10 cellular contexts compared by ENCODE assay signal in genomic region chr4:139814285-139815015, GRCh38.
DNase-seq lines count a peak whose midpoint lies in the region; TF ChIP-seq lines count a peak whose summit lies in the region.
"Had no signal": no experiment of that assay in that cellular context is flagged by ENCODE, and none has a peak within 500 bp of the region (broad histone marks: within the 10 kb centered on the region; RNA-seq: fewer than 3 reads in every experiment).

No MANE protein-coding gene starts in this region.

- no peaks in the 10 kb centered on the region for H3K27me3 ChIP-seq in esophagus (ENCODE audit: control insufficient read depth in 1 of 2, insufficient read depth in 2 of 2, low read length in 2 of 2)

- H3K27me3 Mint-ChIP-seq in CD14-positive monocyte (ENCODE audit: low read depth in 3 of 3) (no peaks in the 10 kb centered on the region), nephron (ENCODE audit: low read depth) (no peaks in the 10 kb centered on the region)
- H3K27me3 Mint-ChIP-seq: stimulated activated naive B cell treated with anti-CD40 and anti-IgM and Interleukin-4, amounts not matched to agents 10 μg/mL and 1 μg/mL and 100 μg/mL, for 72 hours had no signal

- peaks cover 69% of the 10 kb centered on the region for H3K4me1 Mint-ChIP-seq in CD14-positive monocyte
- H3K4me1 Mint-ChIP-seq in nephron, result peaks cover 61% of the 10 kb centered on the region

- peaks cover under 1 to 10% of the 10 kb centered on the region in 2 donors for H3K4me1 ChIP-seq in esophagus (ENCODE audit: control insufficient read depth in 2 of 2, insufficient read depth in 2 of 2, low read length in 1 of 2)

- no peak for DNase-seq in CD14-positive monocyte (ENCODE audit: low spot score)
- peak; percentile 43 for DNase-seq in NCI-H2227 (lab: John Stamatoyannopoulos, UW; ENCODE audit: unreplicated experiment)
- DNase-seq in NCI-H2107 (lab: John Stamatoyannopoulos, UW), result no peak
- no peak for DNase-seq in NCI-H524 treated with DMSO at 0.1 percent for 48 hours (lab: John Stamatoyannopoulos, UW)
- no peak for DNase-seq in HPDE6-E6E7 (ENCODE audit: extremely low spot score)
- DNase-seq in MV-4-11 (lab: John Stamatoyannopoulos, UW), result no peak
- DNase-seq: PC-9; stimulated activated naive B cell treated with anti-CD40 and anti-IgM and Interleukin-4, amounts not matched to agents 10 μg/mL and 1 μg/mL and 100 μg/mL, for 72 hours had no signal

- WGBS in esophagus, 2 donors, result 37 to 39% methylated on average over 9 of the region's 9 CpGs

- H3K4me3 ChIP-seq in esophagus (ENCODE audit: low read depth in 1 of 2, low read length in 2 of 2), result no peak overlapping the region
- H3K4me3 ChIP-seq: PC-9 had no signal

- intact Hi-C loops in CD14-positive monocyte (cut with micrococcal nuclease), result loop anchor here in 1 of 2 donors (5.0 kb wide), 3 partner anchors 58 to 438 kb away; no protein-coding TSS in a partner anchor

- peaks cover 4 to 5% of the 10 kb centered on the region in 2 donors for H3K36me3 Mint-ChIP-seq in CD14-positive monocyte
- peaks cover 10% of the 10 kb centered on the region for H3K36me3 Mint-ChIP-seq in nephron (ENCODE audit: low read depth)

- H3K9me3 Mint-ChIP-seq in CD14-positive monocyte (peaks cover 0 to 6% (median 2%) of the 10 kb centered on the region in 7 donors), nephron (peaks cover 3% of the 10 kb centered on the region)

- no peak for TF ChIP-seq CTCF in CD14-positive monocyte (IDR thresholded peaks at IDR 0.05)
- no peak for TF ChIP-seq CTCF in nephron (IDR thresholded peaks at IDR 0.05; ENCODE audit: unreplicated experiment in 3 of 3)

- no peaks in the 10 kb centered on the region for H3K36me3 ChIP-seq in esophagus (ENCODE audit: control insufficient read depth in 2 of 2, insufficient read depth in 2 of 2, low read length in 1 of 2)

- no peaks in the 10 kb centered on the region for H3K9me3 ChIP-seq in esophagus (ENCODE audit: control insufficient read depth in 2 of 2, insufficient read depth in 1 of 2, low read depth in 1 of 2, low read length in 1 of 2)

- H3K27ac ChIP-seq in esophagus (ENCODE audit: low read depth in 2 of 2, low read length in 1 of 2), result peak overlapping the region; percentile 10 to 75
- H3K27ac ChIP-seq: PC-9 had no signal

- H3K4me3 Mint-ChIP-seq in CD14-positive monocyte (peak overlapping the region; percentile 9 to 71), nephron (peak overlapping the region; percentile 13 to 34 (median 32))
- H3K4me3 Mint-ChIP-seq: stimulated activated naive B cell treated with anti-CD40 and anti-IgM and Interleukin-4, amounts not matched to agents 10 μg/mL and 1 μg/mL and 100 μg/mL, for 72 hours had no signal

- peak overlapping the region in 6 of 7 donors; percentile 30 to 83 (median 68) for H3K27ac Mint-ChIP-seq in CD14-positive monocyte
- peak overlapping the region; percentile 97 to 99 (median 98) for H3K27ac Mint-ChIP-seq in nephron
- H3K27ac Mint-ChIP-seq: stimulated activated naive B cell treated with anti-CD40 and anti-IgM and Interleukin-4, amounts not matched to agents 10 μg/mL and 1 μg/mL and 100 μg/mL, for 72 hours had no signal
